Comparison of ENCODE assay signal across 11 cellular contexts in the genomic region with DNA sequence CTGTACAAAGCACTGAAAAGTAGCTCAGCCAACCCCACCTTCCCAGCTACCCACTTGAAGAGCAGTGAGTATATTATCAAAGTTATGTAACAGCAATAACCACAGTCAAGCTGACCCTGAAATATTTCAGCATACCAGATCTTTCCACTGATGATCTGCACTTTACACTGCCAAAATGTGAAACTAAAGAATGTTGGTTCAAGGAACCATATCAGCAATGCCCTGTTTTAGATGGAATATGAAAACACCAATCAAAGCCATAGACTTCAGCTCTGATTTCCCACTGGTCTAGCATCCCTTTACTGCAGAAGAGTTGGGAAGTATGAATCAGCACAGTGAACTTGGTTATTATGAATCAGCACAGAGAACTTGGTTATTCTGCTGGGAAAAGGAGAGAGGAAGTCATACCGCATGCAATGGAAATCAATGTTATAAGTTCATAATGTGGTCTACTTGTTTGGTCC. TPM values are rescaled to one million over a fixed set of nuclear protein-coding genes. Genes with fewer than 3 reads are reported as not detected.
DNase-seq lines count a peak whose midpoint lies in the region; ATAC-seq and TF ChIP-seq lines count a peak whose summit lies in the region.
"Had no signal": no experiment of that assay in that cellular context is flagged by ENCODE, and none has a peak within 500 bp of the region (broad histone marks: within the 10 kb centered on the region; RNA-seq: fewer than 3 reads in every experiment).

No MANE protein-coding gene starts in this region.

- TF ChIP-seq CTCF in brain microvascular endothelial cell (IDR thresholded peaks at IDR 0.05; ENCODE audit: low read depth, low read length, missing control alignments) (no peak), natural killer cell (IDR thresholded peaks at IDR 0.05) (no peak)

- in situ Hi-C loops in brain microvascular endothelial cell (cut with HindIII; ENCODE audit: low pct_ligation_motif_present, low sequenced_read_pairs) = no loop called here

- peaks cover 6% of the 10 kb centered on the region for H3K36me3 Mint-ChIP-seq in natural killer cell

- no peaks in the 10 kb centered on the region for H3K9me3 Mint-ChIP-seq in natural killer cell

- peaks cover 25 to 81% (median 68%) of the 10 kb centered on the region in 11 experiments for H3K36me3 ChIP-seq in BLaER1 treated with 17β-estradiol and CSF1 and Interleukin-3, amounts not matched to agents 10 nM and 100 nM
- no peaks in the 10 kb centered on the region for H3K36me3 ChIP-seq in brain microvascular endothelial cell (replicated peaks)

- no peak overlapping the region for H3K4me3 Mint-ChIP-seq in natural killer cell

- H3K27ac ChIP-seq in BLaER1 treated with 17β-estradiol and CSF1 and Interleukin-3, amounts not matched to agents 10 nM and 100 nM = peak overlapping the region in 5 of 11 experiments; percentile 35 to 66 (median 56); a peak in 10 of 22 replicates
- peak overlapping the region; percentile 66 for H3K27ac ChIP-seq in brain microvascular endothelial cell
- H3K27ac ChIP-seq: colonic mucosa had no signal

- H3K4me3 ChIP-seq in BLaER1 treated with 17β-estradiol and CSF1 and Interleukin-3, amounts not matched to agents 10 nM and 100 nM = no peak overlapping the region
- no peak overlapping the region for H3K4me3 ChIP-seq in brain microvascular endothelial cell (ENCODE audit: low read depth, low read length)
- H3K4me3 ChIP-seq: colonic mucosa had no signal

- H4K20me1 ChIP-seq in BLaER1 treated with 17β-estradiol and CSF1 and Interleukin-3, amounts not matched to agents 10 nM and 100 nM = peaks cover 0 to 93% (median 0%) of the 10 kb centered on the region in 11 experiments; a peak in 5 of 22 replicates

- peaks cover 0 to 8% (median 0%) of the 10 kb centered on the region in 11 experiments; a peak in 3 of 22 replicates for H3K9me3 ChIP-seq in BLaER1 treated with 17β-estradiol and CSF1 and Interleukin-3, amounts not matched to agents 10 nM and 100 nM (replicated peaks in 1 of 11)
- H3K9me3 ChIP-seq: colonic mucosa had no signal

- H3K4me1 ChIP-seq in BLaER1 treated with 17β-estradiol and CSF1 and Interleukin-3, amounts not matched to agents 10 nM and 100 nM = peaks cover 0 to 46% (median 21%) of the 10 kb centered on the region in 10 experiments; a peak in 13 of 20 replicates
- H3K4me1 ChIP-seq: colonic mucosa had no signal

- H3K27me3 ChIP-seq in BLaER1 treated with 17β-estradiol and CSF1 and Interleukin-3, amounts not matched to agents 10 nM and 100 nM = no peaks in the 10 kb centered on the region
- H3K27me3 ChIP-seq in brain microvascular endothelial cell (replicated peaks) = no peaks in the 10 kb centered on the region
- H3K27me3 ChIP-seq: colonic mucosa had no signal

- H3K27ac Mint-ChIP-seq in natural killer cell = peak overlapping the region; percentile 72 to 74

- DNase-seq in HS-5 (ENCODE audit: low read depth) (peak; percentile 47), brain microvascular endothelial cell (peak; percentile 81), natural killer cell (no peak), Ammon's horn (ENCODE audit: low spot score) (no peak), iPS-NIHi7 (ENCODE audit: extremely low spot score) (no peak)
- DNase-seq in activated naive CD4-positive, alpha-beta T cell (lab: John Stamatoyannopoulos, UW) = no peak
- DNase-seq: colonic mucosa, NCI-H2171, posterior cingulate gyrus had no signal

- H3K4me1 Mint-ChIP-seq in natural killer cell = peaks cover 44 to 50% of the 10 kb centered on the region in 2 donors

- H3K27me3 Mint-ChIP-seq in natural killer cell (ENCODE audit: low read depth in 2 of 2) = no peaks in the 10 kb centered on the region

- peak overlapping the region in 6 of 11 experiments; percentile 40 to 75 (median 60); a peak in 11 of 22 replicates for H3K4me2 ChIP-seq in BLaER1 treated with 17β-estradiol and CSF1 and Interleukin-3, amounts not matched to agents 10 nM and 100 nM

- H3K9ac ChIP-seq in BLaER1 treated with 17β-estradiol and CSF1 and Interleukin-3, amounts not matched to agents 10 nM and 100 nM = peak overlapping the region in 2 of 11 experiments; percentile 9 to 27; a peak in 1 of 22 replicates

- intact Hi-C loops in natural killer cell (cut with micrococcal nuclease) = no loop called here

- ATAC-seq in natural killer cell (peak in 1 of 3 donors; percentile 13), HG02571 (IDR thresholded peaks at IDR 0.05; ENCODE audit: unreplicated experiment) (no peak)

RNA-seq across cellular contexts. Expression of gene CEMIP2, which starts 20.0 kb away (rescaled TPM):
- total RNA-seq in natural killer cell = 100 to 1,000 TPM; 204 to 326 (median 230) TPM

Comparison
In these comparisons a context has a peak if more than half of its experiments do, and no peak if none do; other contexts are left out.
1. DNase-seq: peak in HS-5 (single experiment) and brain microvascular endothelial cell (single experiment); none in natural killer cell (single experiment), Ammon's horn (single experiment), activated naive CD4-positive, alpha-beta T cell (0 of 4) and iPS-NIHi7 (single experiment).